In genomic region chr1:229024528-229025119, GRCh38 we compare ENCODE assay signal across 8 cellular contexts.
DNase-seq lines count a peak whose midpoint lies in the region; ATAC-seq and TF ChIP-seq lines count a peak whose summit lies in the region.

No MANE protein-coding gene starts in this region.

- in situ Hi-C loops in mammary epithelial cell (cut with MboI; ENCODE audit: low sequenced_read_pairs in 2 of 2) = no loop called here

- 31% methylated on average over 5 of the region's 13 CpGs for WGBS in mammary epithelial cell (ENCODE audit: low coverage, missing lambda C conversion rate)

- TF ChIP-seq CTCF in mammary epithelial cell (conservative IDR thresholded peaks at IDR 0.05 in 1 of 2, IDR thresholded peaks at IDR 0.05 in 1 of 2; ENCODE audit: extremely low read depth in 1 of 2, insufficient read depth in 1 of 2, low read depth in 1 of 2, low read length in 2 of 2) = peak in 1 of 2 donors; percentile 12

- no TSS peak for BruUV-seq in mammary epithelial cell (replicated peaks; lab: Mats Ljungman, UMichigan)

- no peak for TF ChIP-seq POLR2A in GM18505 (IDR thresholded peaks at IDR 0.05; ENCODE audit: borderline replicate concordance, extremely low read depth, insufficient read depth, insufficient read length)

- no peak overlapping the region for H3K4me2 ChIP-seq in mammary epithelial cell (ENCODE audit: insufficient read depth, low read depth, low read length)

- CTCF ChIA-PET in mammary epithelial cell (lab: Charles Lee; ENCODE audit: low non-redundant PET) = no interaction called here

- dilution Hi-C loops in mammary epithelial cell (cut with HindIII; ENCODE audit: low sequenced_read_pairs) = loop anchor here (5.0 kb wide), 3 partner anchors 48 to 107 kb away; no protein-coding TSS in a partner anchor

- H3K9ac ChIP-seq in mammary epithelial cell (ENCODE audit: insufficient read depth, low read length) = no peak overlapping the region

- intact Hi-C loops in mammary epithelial cell (cut with micrococcal nuclease) = loop anchor here (10.0 kb wide), 1 partner anchor 200 kb away; no protein-coding TSS in a partner anchor

- no peaks in the 10 kb centered on the region for H4K20me1 ChIP-seq in mammary epithelial cell (ENCODE audit: insufficient read depth, low read length)

- no peak overlapping the region for H2AFZ ChIP-seq in mammary epithelial cell (ENCODE audit: low read depth, low read length)

- H3K9me3 ChIP-seq in mammary epithelial cell (replicated peaks; ENCODE audit: insufficient read depth, low read length) = no peaks in the 10 kb centered on the region

- H3K4me3 ChIP-seq in mammary epithelial cell (replicated peaks in 1 of 3; ENCODE audit: insufficient read depth in 1 of 3, low read depth in 2 of 3, low read length in 3 of 3) = no peak overlapping the region

- H3K4me1 ChIP-seq in mammary epithelial cell (ENCODE audit: insufficient read depth, low read length) = peaks cover 7% of the 10 kb centered on the region

- no peaks in the 10 kb centered on the region for H3K27me3 ChIP-seq in mammary epithelial cell (ENCODE audit: insufficient read depth, low read length)

- ATAC-seq in HG02852 (IDR thresholded peaks at IDR 0.05; ENCODE audit: unreplicated experiment) = no peak
- no peak for ATAC-seq in GM18505 (IDR thresholded peaks at IDR 0.05; ENCODE audit: unreplicated experiment)
- ATAC-seq in HG03354 (IDR thresholded peaks at IDR 0.05; ENCODE audit: poor library complexity, severe bottlenecking, unreplicated experiment) = no peak

- DNase-seq in AG08395 (ENCODE audit: low spot score) (peak; percentile 96), HT1080 (ENCODE audit: low read depth) (peak; percentile 87), mammary epithelial cell (peak; percentile 73), lung microvascular endothelial cell (ENCODE audit: low read depth in 2 of 2) (peak; percentile 68 to 85)
- DNase-seq in central memory CD4-positive, alpha-beta T cell = no peak

- no peaks in the 10 kb centered on the region for H3K36me3 ChIP-seq in mammary epithelial cell (ENCODE audit: insufficient read depth, low read length)

- no peak overlapping the region for H3K27ac ChIP-seq in mammary epithelial cell (ENCODE audit: insufficient read depth, low read depth, low read length)

- H3K79me2 ChIP-seq in mammary epithelial cell (ENCODE audit: insufficient read depth, low read length) = no peaks in the 10 kb centered on the region
